ENCODE assay signal across 12 cellular contexts in the genomic region with DNA sequence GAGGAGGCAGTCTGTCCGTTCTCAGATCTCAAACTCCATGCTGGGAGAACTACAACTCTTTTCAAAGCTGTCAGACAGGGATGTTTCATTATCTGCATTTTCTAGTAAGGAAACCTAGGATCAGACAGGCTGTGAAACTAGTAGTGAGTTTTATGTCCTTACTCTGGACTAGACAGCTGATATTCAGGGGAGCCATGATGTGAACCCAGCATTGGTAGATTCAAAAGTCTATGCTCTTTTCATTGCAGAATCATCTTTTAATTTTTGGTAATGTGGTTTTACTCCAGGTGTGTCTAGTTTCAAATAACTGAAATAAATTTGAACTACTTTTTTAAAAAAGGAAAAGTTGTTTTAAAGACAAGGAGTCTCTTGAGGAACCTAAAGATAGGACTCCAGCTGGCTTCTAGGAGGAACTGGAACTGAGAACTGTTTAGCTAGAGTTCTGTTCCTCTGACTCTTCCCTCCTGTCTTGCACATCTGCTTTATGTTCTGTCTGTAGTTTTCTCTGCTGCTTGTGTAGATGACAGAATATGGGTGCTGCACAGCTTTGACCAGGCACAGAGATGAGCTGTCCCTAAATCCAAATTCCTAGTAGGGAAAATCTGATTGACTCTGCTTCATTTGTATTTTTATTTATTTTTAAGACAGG. TPM values are rescaled to one million over a fixed set of nuclear protein-coding genes. Genes with fewer than 3 reads are reported as not detected.
A peak's percentile ranks its signal among the peaks of the same experiment; 100 is the strongest.
DNase-seq lines count a peak whose midpoint lies in the region; ATAC-seq and TF ChIP-seq lines count a peak whose summit lies in the region.
"Had no signal": no experiment of that assay in that cellular context is flagged by ENCODE, and none has a peak within 500 bp of the region (broad histone marks: within the 10 kb centered on the region; RNA-seq: fewer than 3 reads in every experiment).

No MANE protein-coding gene starts in this region.

- CTCF ChIA-PET in CD8-positive, alpha-beta T cell (lab: Charles Lee), result interaction anchor here (1.5 kb wide), 1 partner anchor 36 kb away, joined by 4 read pairs; no protein-coding TSS in a partner anchor

- no peak overlapping the region for H3K4me2 ChIP-seq in hepatocyte

- H3K9me2 ChIP-seq in hepatocyte (replicated peaks; ENCODE audit: insufficient read depth), result no peaks in the 10 kb centered on the region

- peak; percentile 98 for ATAC-seq in GM18498 (IDR thresholded peaks at IDR 0.05; ENCODE audit: unreplicated experiment)
- peak; percentile 93 for ATAC-seq in GM21381 (IDR thresholded peaks at IDR 0.05; ENCODE audit: unreplicated experiment)
- ATAC-seq in HG03135 (IDR thresholded peaks at IDR 0.05; ENCODE audit: unreplicated experiment), result peak; percentile 86
- ATAC-seq in CD8-positive, alpha-beta T cell, result no peak
- ATAC-seq: HCT116 had no signal

- H3K79me2 ChIP-seq in hepatocyte, result no peaks in the 10 kb centered on the region

- no peak overlapping the region for H3K27ac ChIP-seq in hepatocyte
- no peak overlapping the region for H3K27ac ChIP-seq in CD8-positive, alpha-beta T cell (ENCODE audit: low read depth, low read length)
- H3K27ac ChIP-seq: pancreas had no signal

- no peaks in the 10 kb centered on the region for H3K4me1 ChIP-seq in hepatocyte (ENCODE audit: insufficient read depth)
- H3K4me1 ChIP-seq in BE2C, result no peaks in the 10 kb centered on the region
- H3K4me1 ChIP-seq in CD8-positive, alpha-beta T cell (ENCODE audit: insufficient read depth, low read length), result no peaks in the 10 kb centered on the region

- intact Hi-C loops in CD8-positive, alpha-beta T cell (cut with DNase I, micrococcal nuclease), result no loop called here

- POLR2A ChIA-PET in CD8-positive, alpha-beta T cell (lab: Charles Lee), result interaction anchor here (0.7 kb wide), 1 partner anchor 28 kb away, joined by 3 read pairs; no protein-coding TSS in a partner anchor

- DNase-seq in globus pallidus (ENCODE audit: low spot score) (peak; percentile 24), hepatocyte (ENCODE audit: low spot score) (no peak), NCI-H146 treated with DMSO at 0.1 percent for 48 hours (lab: John Stamatoyannopoulos, UW; ENCODE audit: unreplicated experiment) (no peak), BE2C (no peak)
- no peak for DNase-seq in CD8-positive, alpha-beta T cell
- DNase-seq: Calu3, NCI-H1105 treated with DMSO at 0.1 percent for 48 hours, pancreas had no signal

- no peaks in the 10 kb centered on the region for H3K36me3 Mint-ChIP-seq in CD8-positive, alpha-beta T cell

- H3K4me1 Mint-ChIP-seq in CD8-positive, alpha-beta T cell (ENCODE audit: low read depth), result no peaks in the 10 kb centered on the region

- H2AFZ ChIP-seq in hepatocyte, result no peak overlapping the region

- H3K9me3 Mint-ChIP-seq in CD8-positive, alpha-beta T cell, result peaks cover 3% of the 10 kb centered on the region

- no peaks in the 10 kb centered on the region for H3K36me3 ChIP-seq in hepatocyte (replicated peaks; ENCODE audit: insufficient read depth, low read depth)
- no peaks in the 10 kb centered on the region for H3K36me3 ChIP-seq in BE2C
- no peaks in the 10 kb centered on the region for H3K36me3 ChIP-seq in CD8-positive, alpha-beta T cell (ENCODE audit: insufficient read depth, low read length)
- H3K36me3 ChIP-seq: pancreas had no signal

- H3K4me3 Mint-ChIP-seq in CD8-positive, alpha-beta T cell, result no peak overlapping the region

- TF ChIP-seq CTCF in hepatocyte (IDR thresholded peaks at IDR 0.05; ENCODE audit: poor library complexity) (no peak), BE2C (IDR thresholded peaks at IDR 0.05; ENCODE audit: low read depth, low read length) (no peak)
- TF ChIP-seq CTCF in CD8-positive, alpha-beta T cell (IDR thresholded peaks at IDR 0.05), result no peak

- peaks cover 5% of the 10 kb centered on the region for H3K27me3 Mint-ChIP-seq in CD8-positive, alpha-beta T cell (ENCODE audit: low read depth)

- H3K27ac Mint-ChIP-seq in CD8-positive, alpha-beta T cell, result no peak overlapping the region

- H4K20me1 ChIP-seq in hepatocyte (ENCODE audit: insufficient read depth, poor library complexity, severe bottlenecking), result no peaks in the 10 kb centered on the region

- 70% methylated on average over 1 of the region's 1 CpG for WGBS in hepatocyte (ENCODE audit: low lambda C conversion rate, missing lambda C conversion rate)

- H3K4me3 ChIP-seq in hepatocyte (no peak overlapping the region), BE2C (ENCODE audit: low read depth, low read length) (no peak overlapping the region)
- H3K4me3 ChIP-seq in CD8-positive, alpha-beta T cell (ENCODE audit: low read depth, low read length), result no peak overlapping the region
- H3K4me3 ChIP-seq: pancreas had no signal

- H3K9me3 ChIP-seq in hepatocyte (ENCODE audit: low read depth), result no peaks in the 10 kb centered on the region
- H3K9me3 ChIP-seq in BE2C, result no peaks in the 10 kb centered on the region
- H3K9me3 ChIP-seq in CD8-positive, alpha-beta T cell (ENCODE audit: low read length), result no peaks in the 10 kb centered on the region
- H3K9me3 ChIP-seq: pancreas had no signal

- no peaks in the 10 kb centered on the region for H3K27me3 ChIP-seq in hepatocyte
- H3K27me3 ChIP-seq in BE2C, result no peaks in the 10 kb centered on the region
- H3K27me3 ChIP-seq in CD8-positive, alpha-beta T cell (ENCODE audit: insufficient read depth, low read length), result no peaks in the 10 kb centered on the region
- H3K27me3 ChIP-seq: pancreas had no signal

RNA-seq across cellular contexts. Expression of gene RNF144B, which starts 27.8 kb away (rescaled TPM):
- 1.8 and 2.2 TPM in 2 replicates for total RNA-seq in hepatocyte
- polyA plus RNA-seq in hepatocyte, result 0.37 and 0.72 TPM in 2 replicates
- not detected for polyA plus RNA-seq in BE2C (2012; ENCODE audit: insufficient read depth, insufficient read length, low read depth)
- total RNA-seq in CD8-positive, alpha-beta T cell, result 1 to 10 TPM; 1.3 to 2.0 TPM
